In genomic region chr1:234546890-234547788, GRCh38 we compare ENCODE assay signal across 1 cellular context.
TF ChIP-seq lines count a peak whose summit lies in the region.

No MANE protein-coding gene starts in this region.

TF ChIP-seq in K562, 482 proteins besides CTCF, POLR2A, EP300 and RAD21 (continued from another document):
- TF ChIP-seq GMEB1 (CRISPR knock-in tag; IDR thresholded peaks at IDR 0.05) = no peak
- no peak for TF ChIP-seq TRIM28 (IDR thresholded peaks at IDR 0.05)
- no peak for TF ChIP-seq PPARD (CRISPR knock-in tag; IDR thresholded peaks at IDR 0.05)
- TF ChIP-seq MYNN (IDR thresholded peaks at IDR 0.05) = 0 out of 2 replicates have a peak, but pooled peaks have one; percentile 49
- no peak for TF ChIP-seq MYNN (CRISPR knock-in tag; IDR thresholded peaks at IDR 0.05)
- no peak for TF ChIP-seq GTF3C2 (IDR thresholded peaks at IDR 0.05; ENCODE audit: borderline replicate concordance, extremely low read depth, insufficient read length)
- TF ChIP-seq U2AF1 (optimal IDR thresholded peaks at IDR 0.05; ENCODE audit: low read depth, low read length) = no peak
- no peak for TF ChIP-seq E2F5 (CRISPR knock-in tag; IDR thresholded peaks at IDR 0.05)
TF ChIP-seq in K562: peak in this region for 167.
